Comparison of ENCODE assay signal across 8 cellular contexts in the genomic region with DNA sequence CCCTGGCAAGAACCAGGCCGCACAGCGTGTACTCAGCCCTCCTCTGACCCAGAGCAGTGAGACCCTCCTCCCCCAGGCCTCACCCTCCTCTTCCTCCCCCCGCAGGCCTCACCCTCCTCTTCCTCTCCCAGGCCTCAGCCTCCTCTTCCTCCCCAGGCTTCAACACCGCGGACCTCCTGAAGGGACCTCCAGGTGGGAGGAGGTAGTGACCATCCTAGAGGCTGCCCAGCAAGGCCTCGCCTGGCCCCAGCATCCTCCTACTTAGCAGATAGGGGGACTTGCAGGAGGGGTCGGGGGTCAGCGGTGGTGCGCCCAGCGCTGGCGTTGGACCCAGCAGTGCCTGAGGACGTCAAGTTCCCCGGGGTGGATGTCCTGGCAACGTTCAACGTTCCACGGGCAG.
DNase-seq lines count a peak whose midpoint lies in the region; ATAC-seq and TF ChIP-seq lines count a peak whose summit lies in the region.
"Had no signal": no experiment of that assay in that cellular context is flagged by ENCODE, and none has a peak within 500 bp of the region (broad histone marks: within the 10 kb centered on the region; RNA-seq: fewer than 3 reads in every experiment).

No MANE protein-coding gene starts in this region.

- TF ChIP-seq CTCF in ascending aorta (IDR thresholded peaks at IDR 0.05) = no peak

- peak overlapping the region in 18 of 21 experiments; percentile 8 to 97 (median 83) for H3K27ac ChIP-seq in skin epidermis
- H3K27ac ChIP-seq in ascending aorta = no peak overlapping the region

- no peaks in the 10 kb centered on the region for H3K27me3 ChIP-seq in ascending aorta

- ATAC-seq in GM19438 (IDR thresholded peaks at IDR 0.05; ENCODE audit: low read depth, unreplicated experiment) (peak; percentile 39), HG02981 (IDR thresholded peaks at IDR 0.05; ENCODE audit: unreplicated experiment) (peak; percentile 25), HG02938 (IDR thresholded peaks at IDR 0.05; ENCODE audit: unreplicated experiment) (no peak)

- H3K27ac Mint-ChIP-seq in activated T-helper 1 cell treated with anti-CD3 and anti-CD28 coated beads, Interleukin-12 subunit alpha, Interleukin-12 subunit beta, Interleukin-2, Interleukin-4 antibody, amounts not matched to agents 30 ng/mL and 10 ng/mL and 1 ng/mL, durations not matched to agents 14 hours and 24 hours and 36 hours = peak overlapping the region; percentile 87

- no peak for DNase-seq in activated T-helper 1 cell treated with anti-CD3 and anti-CD28 coated beads, Interleukin-12 subunit alpha, Interleukin-12 subunit beta, Interleukin-2, Interleukin-4 antibody, amounts not matched to agents 30 ng/mL and 10 ng/mL and 1 ng/mL, durations not matched to agents 14 hours and 24 hours and 36 hours (ENCODE audit: low spot score)
- no peak for DNase-seq in effector CD8-positive, alpha-beta T cell (lab: John Stamatoyannopoulos, UW)
- DNase-seq in ascending aorta (ENCODE audit: low spot score in 2 of 2) = no peak
- DNase-seq: retina had no signal

- no peaks in the 10 kb centered on the region for H3K9me3 Mint-ChIP-seq in activated T-helper 1 cell treated with anti-CD3 and anti-CD28 coated beads, Interleukin-12 subunit alpha, Interleukin-12 subunit beta, Interleukin-2, Interleukin-4 antibody, amounts not matched to agents 30 ng/mL and 10 ng/mL and 1 ng/mL, durations not matched to agents 14 hours and 24 hours and 36 hours

- peak overlapping the region in 1 of 7 experiments; percentile 41 for H3K4me3 ChIP-seq in skin epidermis
- H3K4me3 ChIP-seq in ascending aorta = no peak overlapping the region

- H3K4me1 ChIP-seq in ascending aorta = no peaks in the 10 kb centered on the region

- peak overlapping the region; percentile 84 for H3K4me3 Mint-ChIP-seq in activated T-helper 1 cell treated with anti-CD3 and anti-CD28 coated beads, Interleukin-12 subunit alpha, Interleukin-12 subunit beta, Interleukin-2, Interleukin-4 antibody, amounts not matched to agents 30 ng/mL and 10 ng/mL and 1 ng/mL, durations not matched to agents 14 hours and 24 hours and 36 hours

- H3K36me3 ChIP-seq in ascending aorta = no peaks in the 10 kb centered on the region

- peaks cover 19% of the 10 kb centered on the region for H3K36me3 Mint-ChIP-seq in activated T-helper 1 cell treated with anti-CD3 and anti-CD28 coated beads, Interleukin-12 subunit alpha, Interleukin-12 subunit beta, Interleukin-2, Interleukin-4 antibody, amounts not matched to agents 30 ng/mL and 10 ng/mL and 1 ng/mL, durations not matched to agents 14 hours and 24 hours and 36 hours (ENCODE audit: low read depth)

- H3K4me1 Mint-ChIP-seq in activated T-helper 1 cell treated with anti-CD3 and anti-CD28 coated beads, Interleukin-12 subunit alpha, Interleukin-12 subunit beta, Interleukin-2, Interleukin-4 antibody, amounts not matched to agents 30 ng/mL and 10 ng/mL and 1 ng/mL, durations not matched to agents 14 hours and 24 hours and 36 hours (ENCODE audit: low read depth) = peaks cover 55% of the 10 kb centered on the region

- intact Hi-C loops in activated T-helper 1 cell treated with anti-CD3 and anti-CD28 coated beads, Interleukin-12 subunit alpha, Interleukin-12 subunit beta, Interleukin-2, Interleukin-4 antibody, amounts not matched to agents 30 ng/mL and 10 ng/mL and 1 ng/mL, durations not matched to agents 14 hours and 24 hours and 36 hours (cut with micrococcal nuclease) = loop anchor here (1.0 to 10.0 kb wide), 7 partner anchors 15 to 461 kb away; a partner anchor contains a TSS
- intact Hi-C loops in ascending aorta (cut with DNase I) = no loop called here

- H3K27me3 Mint-ChIP-seq in activated T-helper 1 cell treated with anti-CD3 and anti-CD28 coated beads, Interleukin-12 subunit alpha, Interleukin-12 subunit beta, Interleukin-2, Interleukin-4 antibody, amounts not matched to agents 30 ng/mL and 10 ng/mL and 1 ng/mL, durations not matched to agents 14 hours and 24 hours and 36 hours (ENCODE audit: insufficient read depth) = peaks cover 2% of the 10 kb centered on the region

- no peaks in the 10 kb centered on the region for H3K9me3 ChIP-seq in ascending aorta

Comparison
In these comparisons a context has a peak if more than half of its experiments do, and no peak if none do; other contexts are left out.
1. H3K27ac ChIP-seq: peak in skin epidermis (18 of 21); none in ascending aorta (0 of 2).